9 cellular contexts compared by ENCODE assay signal in the genomic region with DNA sequence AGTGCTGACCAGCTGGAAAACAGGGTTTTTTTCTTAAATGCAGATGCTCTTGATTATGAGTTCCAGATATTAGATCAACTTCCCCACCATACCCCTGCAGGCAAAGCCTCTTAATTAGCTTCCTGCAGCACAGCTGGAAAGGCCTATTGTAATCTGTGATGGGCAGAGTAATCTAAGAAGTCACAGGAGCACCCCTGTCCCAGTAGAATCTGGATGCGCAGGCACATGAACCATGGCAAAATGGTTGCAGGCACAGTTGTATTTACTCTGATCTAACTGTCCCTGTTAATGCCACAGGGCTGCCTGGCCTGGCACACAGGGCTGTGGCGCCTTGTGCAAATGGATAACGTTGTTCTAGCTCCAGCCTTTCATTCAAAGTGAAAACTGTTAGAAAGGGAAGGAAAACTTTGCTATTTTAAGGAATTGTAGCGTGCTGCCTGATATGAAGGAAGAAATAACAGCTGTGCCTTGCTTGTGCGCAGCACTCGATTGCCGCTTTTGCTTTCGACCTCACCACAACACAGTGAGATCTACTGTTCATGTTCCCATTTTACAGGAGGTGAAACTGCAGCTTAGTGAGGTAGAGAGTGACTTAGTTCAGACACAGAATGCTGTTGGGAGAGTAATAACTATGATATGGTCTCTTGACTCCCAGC. TPM values are rescaled to one million over a fixed set of nuclear protein-coding genes. Genes with fewer than 3 reads are reported as not detected.
DNase-seq lines count a peak whose midpoint lies in the region; ATAC-seq, FAIRE-seq and TF ChIP-seq lines count a peak whose summit lies in the region.
"Had no signal": no experiment of that assay in that cellular context is flagged by ENCODE, and none has a peak within 500 bp of the region (broad histone marks: within the 10 kb centered on the region; RNA-seq: fewer than 3 reads in every experiment).

No MANE protein-coding gene starts in this region.

- H3K27ac ChIP-seq in colonic mucosa: peak overlapping the region; percentile 11
- peak overlapping the region; percentile 95 for H3K27ac ChIP-seq in smooth muscle cell (ENCODE audit: low read depth)

- H3K4me2 ChIP-seq in smooth muscle cell: peak overlapping the region; percentile 90

- no peak overlapping the region for H2AFZ ChIP-seq in smooth muscle cell (ENCODE audit: low read depth)

- H4K20me1 ChIP-seq in smooth muscle cell (ENCODE audit: low read depth): peaks cover 43% of the 10 kb centered on the region

- peaks cover 52% of the 10 kb centered on the region for H3F3A ChIP-seq in smooth muscle cell (ENCODE audit: low read depth)

- H3K79me2 ChIP-seq in smooth muscle cell (ENCODE audit: low read depth): peaks cover 75% of the 10 kb centered on the region

- no peak overlapping the region for H3K9ac ChIP-seq in colonic mucosa (ENCODE audit: low read depth in 2 of 2, low read length in 2 of 2)
- H3K9ac ChIP-seq in smooth muscle cell (ENCODE audit: low read depth): peak overlapping the region; percentile 71

- H3K4me1 ChIP-seq in colonic mucosa (peaks cover 4% of the 10 kb centered on the region), smooth muscle cell (ENCODE audit: low read depth) (peaks cover 37% of the 10 kb centered on the region)

- no peak for TF ChIP-seq CTCF in colonic mucosa (IDR thresholded peaks at IDR 0.05)
- TF ChIP-seq CTCF in smooth muscle cell (IDR thresholded peaks at IDR 0.05; ENCODE audit: borderline replicate concordance, insufficient read depth, poor library complexity, severe bottlenecking): no peak

- intact Hi-C loops in colonic mucosa (cut with DNase I): no loop called here

- H3K9me3 ChIP-seq in colonic mucosa: no peaks in the 10 kb centered on the region
- H3K9me3 ChIP-seq in smooth muscle cell (replicated peaks; ENCODE audit: low read depth): no peaks in the 10 kb centered on the region

- ATAC-seq in GM19328 (IDR thresholded peaks at IDR 0.05; ENCODE audit: unreplicated experiment) (peak; percentile 87), HG03354 (IDR thresholded peaks at IDR 0.05; ENCODE audit: poor library complexity, severe bottlenecking, unreplicated experiment) (peak; percentile 55)

- WGBS in smooth muscle cell (ENCODE audit: low lambda C conversion rate): 80% methylated on average over 8 of the region's 8 CpGs

- TF ChIP-seq POLR2A in H54 (IDR thresholded peaks at IDR 0.05; ENCODE audit: low read depth, low read length): no peak

- H3K27me3 ChIP-seq in colonic mucosa (no peaks in the 10 kb centered on the region), smooth muscle cell (ENCODE audit: low read depth) (no peaks in the 10 kb centered on the region)

- DNase-seq in colonic mucosa (no peak), smooth muscle cell (lab: John Stamatoyannopoulos, UW; ENCODE audit: unreplicated experiment) (no peak), H54 (ENCODE audit: insufficient read length, low spot score) (no peak), NCI-H128 (lab: John Stamatoyannopoulos, UW; ENCODE audit: unreplicated experiment) (no peak), NCI-H2107 treated with DMSO at 0.1 percent for 48 hours (lab: John Stamatoyannopoulos, UW; ENCODE audit: unreplicated experiment) (no peak)
- DNase-seq: activated CD4-positive, alpha-beta T cell treated with anti-CD3 and anti-CD28 coated beads, Interleukin-2, amount 10 ng/mL, durations not matched to agents 7 days and 5 days; NCI-H526 treated with DMSO at 0.1 percent for 48 hours had no signal

- no peaks in the 10 kb centered on the region for H3K36me3 ChIP-seq in colonic mucosa
- peaks cover 6% of the 10 kb centered on the region for H3K36me3 ChIP-seq in smooth muscle cell (ENCODE audit: low read depth)

- peak overlapping the region; percentile 50 for H3K4me3 ChIP-seq in colonic mucosa
- peak overlapping the region; percentile 80 for H3K4me3 ChIP-seq in smooth muscle cell

- no peak for FAIRE-seq in H54 (lab: Jason Lieb, UNC)

RNA-seq across cellular contexts. Expression of a gene that starts 2.3 kb away (rescaled TPM):
- total RNA-seq in colonic mucosa (10 to 100 TPM; 47.5 to 63.3 TPM), smooth muscle cell (2,635 and 2,673 TPM in 2 replicates)
- polyA plus RNA-seq in smooth muscle cell: 2,505 and 2,991 TPM in 2 replicates

Comparison
In these comparisons a context has a peak if more than half of its experiments do, and no peak if none do; other contexts are left out.
1. RNA of a gene that starts 2.3 kb away (total RNA-seq): 2,635 to 2,673 TPM in smooth muscle cell; 47.5 to 63.3 TPM in colonic mucosa; every median in the first group is over 10 times any median in the second.